Comparison of ENCODE assay signal across 36 cellular contexts in the genomic region with DNA sequence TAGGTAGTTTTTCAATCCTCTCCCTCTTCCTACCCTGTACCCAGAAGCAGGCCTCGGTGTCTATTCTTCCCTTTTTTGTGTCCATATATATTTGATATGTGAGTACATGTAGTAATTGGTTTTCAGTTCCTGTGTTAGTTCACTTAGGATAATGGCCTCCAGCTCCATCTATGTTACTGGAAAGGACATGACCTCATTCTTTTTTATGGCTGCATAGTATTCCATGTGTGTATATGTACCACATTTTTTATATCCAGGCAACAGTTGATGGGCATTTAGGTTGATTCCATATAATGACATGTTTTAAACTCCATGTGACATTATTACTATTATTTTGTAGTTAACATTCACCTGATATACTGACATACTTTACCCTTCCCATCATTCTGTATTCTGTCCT. TPM values are rescaled to one million over a fixed set of nuclear protein-coding genes. Genes with fewer than 3 reads are reported as not detected.
DNase-seq lines count a peak whose midpoint lies in the region; ATAC-seq, FAIRE-seq and TF ChIP-seq lines count a peak whose summit lies in the region.
"Had no signal": no experiment of that assay in that cellular context is flagged by ENCODE, and none has a peak within 500 bp of the region (broad histone marks: within the 10 kb centered on the region; RNA-seq: fewer than 3 reads in every experiment).

No MANE protein-coding gene starts in this region.

- no peak overlapping the region for H2BK120ac ChIP-seq in H1 (replicated peaks; ENCODE audit: low read depth, low read length)

- H3K4me3 Mint-ChIP-seq in endothelial cell (ENCODE audit: unreplicated experiment), result no peak overlapping the region
- H3K4me3 Mint-ChIP-seq: B cell; CD14-positive monocyte; CD4-positive, alpha-beta memory T cell; CD4-positive, alpha-beta T cell; CD4-positive, CD25-positive, alpha-beta regulatory T cell; CD8-positive, alpha-beta memory T cell; CD8-positive, alpha-beta T cell had no signal

- ATAC-seq in K562 (no peak), upper lobe of left lung (ENCODE audit: low FRiP score in 2 of 2) (no peak)
- ATAC-seq: A549; CD8-positive, alpha-beta T cell had no signal

- no peaks in the 10 kb centered on the region for H3K36me3 Mint-ChIP-seq in endothelial cell (ENCODE audit: low read depth, unreplicated experiment)
- H3K36me3 Mint-ChIP-seq: CD14-positive monocyte; CD4-positive, CD25-positive, alpha-beta regulatory T cell; CD8-positive, alpha-beta T cell had no signal

- no peak overlapping the region for H2BK20ac ChIP-seq in H1 (ENCODE audit: low read length)

- in situ Hi-C loops in K562 (cut with MboI) (no loop called here), GM13976 (cut with MboI; ENCODE audit: low sequenced_read_pairs, unreplicated experiment) (no loop called here)

- no peak overlapping the region for H2AK5ac ChIP-seq in H1 (ENCODE audit: low read depth, low read length)

- CTCF ChIA-PET in HEK293 (lab: Yijun Ruan, JAX) (no interaction called here), K562 (lab: Yijun Ruan, JAX; ENCODE audit: low intra/inter-chr PET ratio) (no interaction called here), H1 (lab: Charles Lee; ENCODE audit: partially characterized antibody) (no interaction called here)

- H3K4me1 Mint-ChIP-seq in endothelial cell (ENCODE audit: unreplicated experiment), result peaks cover 6% of the 10 kb centered on the region
- H3K4me1 Mint-ChIP-seq: B cell; CD14-positive monocyte; CD4-positive, alpha-beta memory T cell; CD4-positive, CD25-positive, alpha-beta regulatory T cell; CD8-positive, alpha-beta memory T cell had no signal

- H3K27ac ChIP-seq in HEK293 (ENCODE audit: extremely low read depth, low read depth, low read length) (no peak overlapping the region), K562 (ENCODE audit: extremely low read depth, low read depth, low read length) (no peak overlapping the region), H1 (ENCODE audit: low read depth, low read length) (no peak overlapping the region), left ventricle myocardium inferior (replicated peaks) (no peak overlapping the region), upper lobe of left lung (no peak overlapping the region)
- H3K27ac ChIP-seq: 22Rv1; A549; BLaER1; BLaER1 treated with 17β-estradiol and CSF1 and Interleukin-3, amounts not matched to agents 10 nM and 100 nM; C4-2B had no signal

- H3K36me3 ChIP-seq in HEK293 (ENCODE audit: control insufficient read depth in 2 of 2, insufficient read depth in 1 of 2, low read length in 2 of 2), result no peaks in the 10 kb centered on the region
- no peaks in the 10 kb centered on the region for H3K36me3 ChIP-seq in K562 (ENCODE audit: control insufficient read depth, insufficient read depth, low read length)
- no peaks in the 10 kb centered on the region for H3K36me3 ChIP-seq in H1 (ENCODE audit: control insufficient read depth in 2 of 4, insufficient read depth in 4 of 4, low read length in 3 of 4)
- no peaks in the 10 kb centered on the region for H3K36me3 ChIP-seq in left ventricle myocardium inferior
- H3K36me3 ChIP-seq in upper lobe of left lung, result no peaks in the 10 kb centered on the region
- H3K36me3 ChIP-seq: BE2C; BLaER1; BLaER1 treated with 17β-estradiol and CSF1 and Interleukin-3, amounts not matched to agents 10 nM and 100 nM had no signal

- H3K9me1 ChIP-seq in K562 (ENCODE audit: control insufficient read depth, insufficient read depth, low read length), result no peaks in the 10 kb centered on the region

- TF ChIP-seq EP300 in K562 (IDR thresholded peaks at IDR 0.05; ENCODE audit: low read length) (no peak), H1 (IDR thresholded peaks at IDR 0.05; ENCODE audit: borderline replicate concordance in 1 of 2, low read depth in 2 of 2, low read length in 2 of 2) (no peak), upper lobe of left lung (IDR thresholded peaks at IDR 0.05) (no peak)

- whole genome bisulfite sequencing in K562 (ENCODE audit: insufficient coverage, low coverage, missing lambda C conversion rate), result 10% methylated on average over 1 of the region's 1 CpG
- 83% methylated on average over 1 of the region's 1 CpG; no CpG with 5 or more reads in 1 of the 2 experiments for WGBS in H1 (ENCODE audit: extremely low coverage in 1 of 2, insufficient coverage in 1 of 2, insufficient read length in 1 of 2, insufficient replicate concordance in 2 of 2, low coverage in 1 of 2, low lambda C conversion rate in 2 of 2, missing lambda C conversion rate in 1 of 2), 2 experiments
- 90 to 93% methylated on average over 1 of the region's 1 CpG for WGBS in upper lobe of left lung, 2 donors

- TF ChIP-seq CTCF in D721Med (IDR thresholded peaks at IDR 0.05; ENCODE audit: insufficient read depth, missing control alignments), result no peak
- TF ChIP-seq CTCF in HEK293 (tag by site-specific recombination; IDR thresholded peaks at IDR 0.05), result no peak
- TF ChIP-seq CTCF in K562 (IDR thresholded peaks at IDR 0.05 in 2 of 3, conservative IDR thresholded peaks at IDR 0.05 in 1 of 3; ENCODE audit: insufficient read depth in 2 of 3, low read depth in 1 of 3, low read length in 3 of 3), result no peak
- no peak for TF ChIP-seq CTCF in H1 (IDR thresholded peaks at IDR 0.05; ENCODE audit: control extremely low read depth in 1 of 3, insufficient read depth in 1 of 3, low read depth in 1 of 3, low read length in 3 of 3)
- no peak for TF ChIP-seq CTCF in endothelial cell (IDR thresholded peaks at IDR 0.05; ENCODE audit: unreplicated experiment)
- no peak for TF ChIP-seq CTCF in GM13976 (IDR thresholded peaks at IDR 0.05; ENCODE audit: borderline replicate concordance, control extremely low read depth, extremely low read depth, insufficient read depth, missing control alignments)
- no peak for TF ChIP-seq CTCF in left ventricle myocardium inferior (IDR thresholded peaks at IDR 0.05; ENCODE audit: borderline replicate concordance)
- TF ChIP-seq CTCF in upper lobe of left lung (IDR thresholded peaks at IDR 0.05), result no peak

- no peaks in the 10 kb centered on the region for H3K23me2 ChIP-seq in H1 (ENCODE audit: low read depth, low read length)

- H3K4me1 ChIP-seq in HEK293 (ENCODE audit: control insufficient read depth, insufficient read depth, low read length) (no peaks in the 10 kb centered on the region), K562 (replicated peaks in 1 of 2; ENCODE audit: control insufficient read depth in 2 of 2, insufficient read depth in 2 of 2, low read length in 2 of 2) (no peaks in the 10 kb centered on the region), H1 (replicated peaks in 1 of 4; ENCODE audit: control insufficient read depth in 3 of 4, insufficient read depth in 4 of 4, low read length in 3 of 4) (no peaks in the 10 kb centered on the region), left ventricle myocardium inferior (no peaks in the 10 kb centered on the region), upper lobe of left lung (no peaks in the 10 kb centered on the region)
- H3K4me1 ChIP-seq: A549; BE2C; BLaER1; BLaER1 treated with 17β-estradiol and CSF1 and Interleukin-3, amounts not matched to agents 10 nM and 100 nM; Caco-2 had no signal

- H3K9me3 ChIP-seq in HEK293 (ENCODE audit: control insufficient read depth, insufficient read depth, low read depth, low read length) (no peaks in the 10 kb centered on the region), K562 (replicated peaks; ENCODE audit: control insufficient read depth, insufficient read depth, low read depth, low read length) (no peaks in the 10 kb centered on the region), H1 (ENCODE audit: insufficient read depth in 2 of 2, low read depth in 1 of 2, low read length in 1 of 2) (no peaks in the 10 kb centered on the region; a peak in 1 of 4 replicates), left ventricle myocardium inferior (replicated peaks) (peaks cover 17% of the 10 kb centered on the region), upper lobe of left lung (no peaks in the 10 kb centered on the region)
- H3K9me3 ChIP-seq: A549, BE2C, BLaER1, Caco-2 had no signal

- H2BK5ac ChIP-seq in H1 (ENCODE audit: low read depth, low read length), result no peak overlapping the region

- no peak overlapping the region for H2AFZ ChIP-seq in K562 (ENCODE audit: low read depth, low read length)
- H2AFZ ChIP-seq in H1 (ENCODE audit: low read length), result no peak overlapping the region

- no peak overlapping the region for H3K14ac ChIP-seq in H1 (ENCODE audit: insufficient read length)

- H3K4me3 ChIP-seq in HEK293 (ENCODE audit: low read depth, low read length) (no peak overlapping the region), K562 (no peak overlapping the region), H1 (ENCODE audit: extremely low read depth in 1 of 4, insufficient read depth in 2 of 4, low read depth in 3 of 4, low read length in 4 of 4) (no peak overlapping the region), left ventricle myocardium inferior (no peak overlapping the region), upper lobe of left lung (no peak overlapping the region)
- H3K4me3 ChIP-seq: A549; BLaER1; BLaER1 treated with 17β-estradiol and CSF1 and Interleukin-3, amounts not matched to agents 10 nM and 100 nM had no signal

- no peak overlapping the region for H3K9ac ChIP-seq in K562 (ENCODE audit: insufficient read depth in 1 of 2, low read depth in 2 of 2, low read length in 2 of 2)
- no peak overlapping the region for H3K9ac ChIP-seq in H1 (replicated peaks in 1 of 4; ENCODE audit: extremely low read depth in 1 of 4, low read depth in 3 of 4, low read length in 3 of 4)
- H3K9ac ChIP-seq: BLaER1; BLaER1 treated with 17β-estradiol and CSF1 and Interleukin-3, amounts not matched to agents 10 nM and 100 nM had no signal

- H3K79me2 ChIP-seq in K562 (ENCODE audit: control insufficient read depth, insufficient read depth, low read length) (no peaks in the 10 kb centered on the region), H1 (ENCODE audit: control insufficient read depth in 1 of 2, insufficient read depth in 2 of 2, low read length in 2 of 2) (no peaks in the 10 kb centered on the region)

- no peak for TF ChIP-seq RAD21 in K562 (CRISPR knock-in tag; conservative IDR thresholded peaks at IDR 0.05 in 1 of 2, IDR thresholded peaks at IDR 0.05 in 1 of 2)
- TF ChIP-seq RAD21 in H1 (IDR thresholded peaks at IDR 0.05 in 1 of 2, conservative IDR thresholded peaks at IDR 0.05 in 1 of 2; ENCODE audit: low read depth in 2 of 2, low read length in 2 of 2), result no peak

- H3K27me3 Mint-ChIP-seq in endothelial cell (ENCODE audit: unreplicated experiment), result peaks cover 1% of the 10 kb centered on the region

- no peak for DNase-seq in D721Med (ENCODE audit: insufficient read length, low spot score)
- DNase-seq in K562 (ENCODE audit: extremely low read depth in 1 of 4, low spot score in 3 of 4), result no peak
- DNase-seq in H1 (ENCODE audit: low read depth in 1 of 2, low spot score in 2 of 2), result no peak
- DNase-seq in endothelial cell (ENCODE audit: low spot score), result no peak
- DNase-seq in GM13976 (ENCODE audit: low spot score), result no peak
- DNase-seq in left ventricle myocardium inferior, result no peak
- DNase-seq in upper lobe of left lung, result no peak
- DNase-seq: 8988T; ACHN; AML-193; BE2C; C1 segment of cervical spinal cord; Caco-2; Calu3; CD4-positive, alpha-beta memory T cell; CD4-positive, alpha-beta T cell; CD4-positive, CD25-positive, alpha-beta regulatory T cell; CD8-positive, alpha-beta memory T cell; CD8-positive, alpha-beta T cell; COR-L47; DMS 273 treated with DMSO at 0.1 percent for 48 hours; DMS153; DMS53; DMS79; DMS79 treated with DMSO at 0.1 percent for 48 hours; DND-41; EL had no signal

- TF ChIP-seq POLR2A in K562 (conservative IDR thresholded peaks at IDR 0.05), result no peak
- no peak for TF ChIP-seq POLR2A in H1 (IDR thresholded peaks at IDR 0.05; ENCODE audit: control extremely low read depth in 1 of 2, low read depth in 2 of 2, low read length in 2 of 2)
- no peak for TF ChIP-seq POLR2A in upper lobe of left lung (IDR thresholded peaks at IDR 0.05)

- H4K8ac ChIP-seq in H1 (ENCODE audit: extremely low read depth, insufficient read depth, low read length), result no peak overlapping the region

- intact Hi-C loops in K562 (cut with micrococcal nuclease) (no loop called here), left ventricle myocardium inferior (cut with micrococcal nuclease) (no loop called here)

- H4K91ac ChIP-seq in H1 (replicated peaks; ENCODE audit: insufficient read length, low read length), result no peak overlapping the region

- H3K27ac Mint-ChIP-seq in endothelial cell (ENCODE audit: unreplicated experiment), result no peak overlapping the region
- H3K27ac Mint-ChIP-seq: B cell; CD14-positive monocyte; CD4-positive, alpha-beta memory T cell; CD4-positive, alpha-beta T cell; CD4-positive, CD25-positive, alpha-beta regulatory T cell; CD8-positive, alpha-beta memory T cell; CD8-positive, alpha-beta T cell had no signal

- H2BK15ac ChIP-seq in H1 (ENCODE audit: low read length), result no peak overlapping the region

- no peaks in the 10 kb centered on the region for H3K9me3 Mint-ChIP-seq in endothelial cell (ENCODE audit: unreplicated experiment)

- no peak overlapping the region for H4K5ac ChIP-seq in H1 (ENCODE audit: insufficient read length, low read depth, low read length)

- H3K4me2 ChIP-seq in K562 (ENCODE audit: insufficient read depth, low read length) (no peak overlapping the region), H1 (ENCODE audit: insufficient read depth in 1 of 2, low read depth in 2 of 2, low read length in 2 of 2) (no peak overlapping the region)
- H3K4me2 ChIP-seq: A549; BLaER1; BLaER1 treated with 17β-estradiol and CSF1 and Interleukin-3, amounts not matched to agents 10 nM and 100 nM had no signal

- H3K27me3 ChIP-seq in K562 (ENCODE audit: control insufficient read depth in 2 of 2, insufficient read depth in 2 of 2, low read length in 2 of 2) (no peaks in the 10 kb centered on the region; a peak in 1 of 5 replicates), H1 (replicated peaks in 1 of 4; ENCODE audit: control insufficient read depth in 3 of 4, extremely low read depth in 1 of 4, insufficient read depth in 3 of 4, low read length in 3 of 4) (no peaks in the 10 kb centered on the region), left ventricle myocardium inferior (ENCODE audit: low read depth) (peaks cover 6% of the 10 kb centered on the region), upper lobe of left lung (no peaks in the 10 kb centered on the region)
- H3K27me3 ChIP-seq: BE2C; BLaER1; BLaER1 treated with 17β-estradiol and CSF1 and Interleukin-3, amounts not matched to agents 10 nM and 100 nM had no signal

- no peak overlapping the region for H3K56ac ChIP-seq in H1 (replicated peaks; ENCODE audit: insufficient read length, low read depth, low read length)

- no peaks in the 10 kb centered on the region for H3K79me1 ChIP-seq in H1 (ENCODE audit: low read depth, low read length)

- no peak overlapping the region for H3K4ac ChIP-seq in H1 (replicated peaks; ENCODE audit: insufficient read length, low read depth, low read length)

- no peak overlapping the region for H2BK12ac ChIP-seq in H1 (ENCODE audit: low read depth, low read length)

- POLR2A ChIA-PET in HEK293 (lab: Yijun Ruan, JAX), result no interaction called here
- POLR2A ChIA-PET in K562 (lab: Yijun Ruan, JAX), result no interaction called here
- POLR2A ChIA-PET in H1 (lab: Charles Lee; ENCODE audit: partially characterized antibody), result no interaction called here

- BruUV-seq in K562 (replicated peaks; lab: Mats Ljungman, UMichigan), result no TSS peak

- FAIRE-seq in D721Med (lab: Jason Lieb, UNC) (peak; percentile 55), K562 (lab: Jason Lieb, UNC) (no peak), H1 (lab: Jason Lieb, UNC) (no peak)
- FAIRE-seq: A204.1, A549 had no signal

- H3K18ac ChIP-seq in H1 (ENCODE audit: extremely low read depth, low read length), result no peak overlapping the region

- no peak overlapping the region for H3K23ac ChIP-seq in H1 (ENCODE audit: insufficient read length)

- H4K20me1 ChIP-seq in K562 (replicated peaks; ENCODE audit: control insufficient read depth, insufficient read depth, low read length) (no peaks in the 10 kb centered on the region), H1 (replicated peaks in 1 of 2; ENCODE audit: control insufficient read depth in 1 of 2, insufficient read depth in 2 of 2, low read length in 2 of 2) (no peaks in the 10 kb centered on the region)
- H4K20me1 ChIP-seq: BLaER1; BLaER1 treated with 17β-estradiol and CSF1 and Interleukin-3, amounts not matched to agents 10 nM and 100 nM had no signal

RNA-seq across cellular contexts. Expression of gene CAVIN4, which starts 49.1 kb away (rescaled TPM):
- total RNA-seq in K562 (2011; cell fraction: chromatin; rRNA removed; ENCODE audit: low replicate concordance), result 0.28 and 0.90 TPM in 2 replicates
- total RNA-seq in K562 (2011; cell fraction: nucleolus; rRNA removed), result 0.17 and 0.26 TPM in 2 replicates
- total RNA-seq in K562 (2011; cell fraction: nucleoplasm; rRNA removed), result 0.61 and 0.73 TPM in 2 replicates
- 0.12 and 0.23 TPM in 2 replicates for total RNA-seq in K562 (2014; rRNA removed)
- 0.29 TPM in 2 replicates for total RNA-seq in K562 (2014; rRNA removed; fragmentation: Illumina TruSeq; extraction: Trizol)
- 0.25 and 0.30 TPM in 2 replicates for total RNA-seq in K562 (2015; rRNA removed; fragmentation: Illumina TruSeq; extraction: Trizol)
- 0.18 and 0.20 TPM in 2 replicates for total RNA-seq in K562 (2021)
- 0.05 and 0.11 TPM in 2 replicates for polyA plus RNA-seq in K562 (2011; rRNA removed)
- 0.04 TPM in 1 of 2 replicates, not detected in the other for polyA plus RNA-seq in K562 (2011; cell fraction: cytosol; rRNA removed)
- polyA plus RNA-seq in K562 (2011; cell fraction: nucleus; rRNA removed), result 0.14 and 0.20 TPM in 2 replicates
- polyA plus RNA-seq in K562 (2012), result 0.16 and 0.18 TPM in 2 replicates
- polyA plus RNA-seq in K562 (2014; fragmentation: Illumina TruSeq; extraction: Trizol), result 0.19 and 0.27 TPM in 2 replicates
- polyA plus RNA-seq in K562 (2014; fragmentation: Nextera tagmentation; extraction: Ambion mirVana), result under 1 TPM; 0.06 TPM
- 0.08 and 0.11 TPM in 2 replicates for polyA plus RNA-seq in K562 (2014; rRNA removed)
- 0.18 and 0.33 TPM in 2 replicates for polyA minus RNA-seq in K562 (2011; rRNA and poly(A)+ RNA removed)
- not detected in 2 replicates for polyA minus RNA-seq in K562 (2011; cell fraction: cytosol; rRNA and poly(A)+ RNA removed)
- 0.27 and 0.33 TPM in 2 replicates for polyA minus RNA-seq in K562 (2011; cell fraction: nucleus; rRNA and poly(A)+ RNA removed)
- 8.0 and 9.1 TPM in 2 replicates for total RNA-seq in H1 (2021; fragmentation: NEBNext Ultra II Directional; extraction: Animal tissue kit (Norgen Biotek cat#: 25700))
- polyA plus RNA-seq in H1 (2011; rRNA removed), result 1.8 and 2.3 TPM in 2 replicates
- 4.4 TPM for polyA plus RNA-seq in H1 (2011; cell fraction: cytosol; rRNA removed)
- polyA plus RNA-seq in H1 (2011; cell fraction: nucleus; rRNA removed), result 4.1 TPM
- 5.8 to 11.9 TPM (median 6.2 TPM) in 4 replicates for polyA plus RNA-seq in H1 (2012, experiment 1 of 2)
- polyA plus RNA-seq in H1 (2012, experiment 2 of 2), result 0.26 TPM
- polyA plus RNA-seq in H1 (2013, experiment 1 of 2), result 6.5 TPM
- polyA plus RNA-seq in H1 (2013, experiment 2 of 2), result 6.6 TPM
- 3.7 and 4.7 TPM in 2 replicates for polyA minus RNA-seq in H1 (2011; rRNA and poly(A)+ RNA removed)
- 1.9 TPM for polyA minus RNA-seq in H1 (2011; cell fraction: cytosol; rRNA and poly(A)+ RNA removed)
- polyA minus RNA-seq in H1 (2011; cell fraction: nucleus; rRNA and poly(A)+ RNA removed), result 16.7 TPM
- total RNA-seq in endothelial cell (ENCODE audit: unreplicated experiment), result 7.4 TPM
- total RNA-seq in left ventricle myocardium inferior, result 50.9 TPM
- total RNA-seq in upper lobe of left lung, result 1 to 10 TPM in 2 of 6 donors, under 1 TPM in 4; 0.44 to 2.4 (median 0.80) TPM
- polyA plus RNA-seq: CD14-positive monocyte; CD4-positive, alpha-beta memory T cell; CD8-positive, alpha-beta memory T cell had no signal
